1 cellular context compared by ENCODE assay signal in the genomic region with DNA sequence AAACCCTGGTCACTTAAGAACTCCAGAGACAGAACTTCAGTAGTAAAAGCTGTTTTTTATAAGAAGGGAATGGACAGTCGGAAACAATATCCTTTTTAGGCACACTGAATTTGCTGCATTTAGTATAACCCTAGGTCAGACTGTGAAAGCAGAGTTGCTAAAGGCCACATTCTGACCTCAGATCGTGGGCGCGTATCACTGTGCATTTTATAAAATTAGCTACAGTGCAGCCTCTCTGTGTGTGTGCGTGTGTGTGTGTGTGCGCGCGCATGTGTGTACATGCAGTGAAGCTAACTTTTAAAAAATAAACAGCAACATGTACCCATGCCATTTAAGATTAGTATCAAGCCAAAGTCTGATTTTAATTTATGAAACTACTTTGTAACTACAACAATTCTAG.
TF ChIP-seq lines count a peak whose summit lies in the region.

No MANE protein-coding gene starts in this region.

TF ChIP-seq in WTC11, 78 proteins besides CTCF, POLR2A, EP300 and RAD21 (continued from another document):
- TF ChIP-seq, protein P1, sequence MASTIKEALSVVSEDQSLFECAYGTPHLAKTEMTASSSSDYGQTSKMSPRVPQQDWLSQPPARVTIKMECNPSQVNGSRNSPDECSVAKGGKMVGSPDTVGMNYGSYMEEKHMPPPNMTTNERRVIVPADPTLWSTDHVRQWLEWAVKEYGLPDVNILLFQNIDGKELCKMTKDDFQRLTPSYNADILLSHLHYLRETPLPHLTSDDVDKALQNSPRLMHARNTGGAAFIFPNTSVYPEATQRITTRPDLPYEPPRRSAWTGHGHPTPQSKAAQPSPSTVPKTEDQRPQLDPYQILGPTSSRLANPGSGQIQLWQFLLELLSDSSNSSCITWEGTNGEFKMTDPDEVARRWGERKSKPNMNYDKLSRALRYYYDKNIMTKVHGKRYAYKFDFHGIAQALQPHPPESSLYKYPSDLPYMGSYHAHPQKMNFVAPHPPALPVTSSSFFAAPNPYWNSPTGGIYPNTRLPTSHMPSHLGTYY (CRISPR knock-in tag; IDR thresholded peaks at IDR 0.05): no peak
- TF ChIP-seq NFE2L1 (CRISPR knock-in tag; IDR thresholded peaks at IDR 0.05): no peak
